Comparison of ENCODE assay signal across 1 cellular context in genomic region chr7:50723888-50724287, GRCh38.
TF ChIP-seq lines count a peak whose summit lies in the region.

No MANE protein-coding gene starts in this region.

TF ChIP-seq in HepG2, 621 proteins besides CTCF, POLR2A, EP300 and RAD21 (continued from another document):
- TF ChIP-seq, protein P1, sequence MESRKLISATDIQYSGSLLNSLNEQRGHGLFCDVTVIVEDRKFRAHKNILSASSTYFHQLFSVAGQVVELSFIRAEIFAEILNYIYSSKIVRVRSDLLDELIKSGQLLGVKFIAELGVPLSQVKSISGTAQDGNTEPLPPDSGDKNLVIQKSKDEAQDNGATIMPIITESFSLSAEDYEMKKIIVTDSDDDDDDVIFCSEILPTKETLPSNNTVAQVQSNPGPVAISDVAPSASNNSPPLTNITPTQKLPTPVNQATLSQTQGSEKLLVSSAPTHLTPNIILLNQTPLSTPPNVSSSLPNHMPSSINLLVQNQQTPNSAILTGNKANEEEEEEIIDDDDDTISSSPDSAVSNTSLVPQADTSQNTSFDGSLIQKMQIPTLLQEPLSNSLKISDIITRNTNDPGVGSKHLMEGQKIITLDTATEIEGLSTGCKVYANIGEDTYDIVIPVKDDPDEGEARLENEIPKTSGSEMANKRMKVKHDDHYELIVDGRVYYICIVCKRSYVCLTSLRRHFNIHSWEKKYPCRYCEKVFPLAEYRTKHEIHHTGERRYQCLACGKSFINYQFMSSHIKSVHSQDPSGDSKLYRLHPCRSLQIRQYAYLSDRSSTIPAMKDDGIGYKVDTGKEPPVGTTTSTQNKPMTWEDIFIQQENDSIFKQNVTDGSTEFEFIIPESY (CRISPR knock-in tag; IDR thresholded peaks at IDR 0.05) = 0 out of 2 replicates have a peak, but pooled peaks have one; percentile 26
- TF ChIP-seq, protein P2, sequence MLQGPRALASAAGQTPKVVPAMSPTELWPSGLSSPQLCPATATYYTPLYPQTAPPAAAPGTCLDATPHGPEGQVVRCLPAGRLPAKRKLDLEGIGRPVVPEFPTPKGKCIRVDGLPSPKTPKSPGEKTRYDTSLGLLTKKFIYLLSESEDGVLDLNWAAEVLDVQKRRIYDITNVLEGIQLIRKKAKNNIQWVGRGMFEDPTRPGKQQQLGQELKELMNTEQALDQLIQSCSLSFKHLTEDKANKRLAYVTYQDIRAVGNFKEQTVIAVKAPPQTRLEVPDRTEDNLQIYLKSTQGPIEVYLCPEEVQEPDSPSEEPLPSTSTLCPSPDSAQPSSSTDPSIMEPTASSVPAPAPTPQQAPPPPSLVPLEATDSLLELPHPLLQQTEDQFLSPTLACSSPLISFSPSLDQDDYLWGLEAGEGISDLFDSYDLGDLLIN (CRISPR knock-in tag; IDR thresholded peaks at IDR 0.05; ENCODE audit: borderline replicate concordance) = no peak
- no peak for TF ChIP-seq ZNF720 (CRISPR knock-in tag; IDR thresholded peaks at IDR 0.05)
TF ChIP-seq in HepG2: peak in this region for 1.
